Comparison of ENCODE assay signal across 8 cellular contexts in genomic region chr5:36507332-36507952, GRCh38.
DNase-seq lines count a peak whose midpoint lies in the region; ATAC-seq and TF ChIP-seq lines count a peak whose summit lies in the region.

No MANE protein-coding gene starts in this region.

- H3K79me2 ChIP-seq in PC-3 (ENCODE audit: low read length) (no peaks in the 10 kb centered on the region), fibroblast of lung (ENCODE audit: control insufficient read depth, insufficient read depth, low read length) (no peaks in the 10 kb centered on the region), neural cell (replicated peaks; ENCODE audit: insufficient read depth, low read length) (no peaks in the 10 kb centered on the region)

- no peak overlapping the region for H3K4me2 ChIP-seq in PC-3 (ENCODE audit: low read length)
- H3K4me2 ChIP-seq in fibroblast of lung (ENCODE audit: extremely low read depth, insufficient read depth, low read length) = no peak overlapping the region
- H3K4me2 ChIP-seq in neural cell (ENCODE audit: low read length) = no peak overlapping the region

- H3F3A ChIP-seq in PC-3 (ENCODE audit: low read length, unreplicated experiment) (peaks cover 3% of the 10 kb centered on the region), neural cell (ENCODE audit: insufficient read depth, low read length, poor library complexity, severe bottlenecking) (no peaks in the 10 kb centered on the region)

- peak; percentile 56 for TF ChIP-seq RAD21 in neural cell (conservative IDR thresholded peaks at IDR 0.05)

- H4K20me1 ChIP-seq in PC-3 (ENCODE audit: low read length) (no peaks in the 10 kb centered on the region), fibroblast of lung (ENCODE audit: control insufficient read depth, extremely low read depth, insufficient read depth, low read length) (no peaks in the 10 kb centered on the region), neural cell (ENCODE audit: insufficient read depth) (no peaks in the 10 kb centered on the region)

- TF ChIP-seq EP300 in neural cell (conservative IDR thresholded peaks at IDR 0.05; ENCODE audit: poor library complexity, severe bottlenecking) = no peak

- POLR2A ChIA-PET in PC-3 (lab: Charles Lee; ENCODE audit: unreplicated experiment) = no interaction called here

- peak; percentile 67 for DNase-seq in activated gamma-delta T cell treated with Interleukin-2 at 50 U/mL for 16 hours
- no peak for DNase-seq in activated gamma-delta T cell (lab: John Stamatoyannopoulos, UW)
- DNase-seq in Jurkat, Clone E6-1 (ENCODE audit: low read depth, low spot score) = peak; percentile 49
- DNase-seq in PC-3 = peak; percentile 86
- peak; percentile 58 for DNase-seq in activated T-cell treated with anti-CD3 and anti-CD28 coated beads for 48 hours (ENCODE audit: low read depth)
- peak; percentile 52 to 75 for DNase-seq in fibroblast of lung (ENCODE audit: low read depth in 2 of 2)
- DNase-seq in substantia nigra (lab: John Stamatoyannopoulos, UW) = peak in 42 of 49 donors; percentile 6 to 86 (median 52)

- CTCF ChIA-PET in PC-3 (lab: Charles Lee) = interaction anchor here (0.6 kb wide), 1 partner anchor 92 kb away, joined by 23 read pairs; no protein-coding TSS in a partner anchor

- H3K9me3 ChIP-seq in PC-3 (ENCODE audit: low read length) = no peaks in the 10 kb centered on the region
- H3K9me3 ChIP-seq in fibroblast of lung (ENCODE audit: control insufficient read depth, insufficient read depth, low read depth, low read length) = no peaks in the 10 kb centered on the region
- H3K9me3 ChIP-seq in neural cell (ENCODE audit: low read length) = no peaks in the 10 kb centered on the region

- no peaks in the 10 kb centered on the region for H3K27me3 ChIP-seq in PC-3 (ENCODE audit: low read length)
- no peaks in the 10 kb centered on the region for H3K27me3 ChIP-seq in fibroblast of lung (ENCODE audit: control insufficient read depth, insufficient read depth, low read length)
- H3K27me3 ChIP-seq in neural cell (ENCODE audit: insufficient read depth, low read depth, low read length) = no peaks in the 10 kb centered on the region

- H3K27ac ChIP-seq in PC-3 (ENCODE audit: low read length) (no peak overlapping the region), fibroblast of lung (ENCODE audit: insufficient read depth, low read length) (no peak overlapping the region), neural cell (ENCODE audit: low read length) (no peak overlapping the region), substantia nigra (ENCODE audit: low read depth, low read length, poor library complexity, severe bottlenecking) (no peak overlapping the region)

- BruUV-seq in PC-3 (replicated peaks; lab: Mats Ljungman, UMichigan) = no TSS peak

- no peak overlapping the region for H3K4me3 ChIP-seq in Jurkat, Clone E6-1 (ENCODE audit: low read length)
- H3K4me3 ChIP-seq in PC-3 (ENCODE audit: low read length) (no peak overlapping the region), fibroblast of lung (replicated peaks in 1 of 4; ENCODE audit: control extremely low read depth in 1 of 4, insufficient read depth in 1 of 4, low read depth in 3 of 4, low read length in 4 of 4) (no peak overlapping the region), neural cell (ENCODE audit: low read length) (no peak overlapping the region)

- H3K9me2 ChIP-seq in PC-3 (replicated peaks; ENCODE audit: low read length) (no peaks in the 10 kb centered on the region), neural cell (ENCODE audit: insufficient read depth, low read length) (no peaks in the 10 kb centered on the region)

- no peak overlapping the region for H2AFZ ChIP-seq in PC-3 (ENCODE audit: low read length)
- no peak overlapping the region for H2AFZ ChIP-seq in fibroblast of lung (ENCODE audit: low read length)
- H2AFZ ChIP-seq in neural cell (ENCODE audit: low read depth, low read length) = no peak overlapping the region

- peak; percentile 39 for ATAC-seq in PC-3

- intact Hi-C loops in PC-3 (cut with micrococcal nuclease) = loop anchor here (1.0 to 2.0 kb wide), 3 partner anchors 92 to 243 kb away; no protein-coding TSS in a partner anchor

- H3K9ac ChIP-seq in PC-3 (ENCODE audit: low read length) (no peak overlapping the region), fibroblast of lung (ENCODE audit: insufficient read depth, low read length) (no peak overlapping the region), neural cell (ENCODE audit: low read length) (no peak overlapping the region)

- H3K36me3 ChIP-seq in PC-3 (ENCODE audit: low read depth, low read length) (no peaks in the 10 kb centered on the region), fibroblast of lung (ENCODE audit: control insufficient read depth, insufficient read depth, low read length) (no peaks in the 10 kb centered on the region), neural cell (ENCODE audit: insufficient read depth, low read length) (no peaks in the 10 kb centered on the region)

- peaks cover 18% of the 10 kb centered on the region for H3K4me1 ChIP-seq in PC-3 (ENCODE audit: insufficient read depth, low read length)
- H3K4me1 ChIP-seq in fibroblast of lung (ENCODE audit: control insufficient read depth, extremely low read depth, insufficient read depth, low read length) = no peaks in the 10 kb centered on the region

- TF ChIP-seq CTCF in PC-3 (conservative IDR thresholded peaks at IDR 0.05; ENCODE audit: low read depth, low read length) (peak; percentile 93), fibroblast of lung (conservative IDR thresholded peaks at IDR 0.05 in 1 of 2, IDR thresholded peaks at IDR 0.05 in 1 of 2; ENCODE audit: low read depth in 1 of 2, low read length in 2 of 2) (peak; percentile 89 to 90), neural cell (IDR thresholded peaks at IDR 0.05; ENCODE audit: poor library complexity, severe bottlenecking) (peak; percentile 55)

TF ChIP-seq in neural cell, 6 proteins besides CTCF, POLR2A, EP300 and RAD21:
- TF ChIP-seq REST (IDR thresholded peaks at IDR 0.05; ENCODE audit: borderline replicate concordance) (no peak), EZH2 (IDR thresholded peaks at IDR 0.05; ENCODE audit: borderline replicate concordance, insufficient read depth, low read length, poor library complexity, severe bottlenecking) (no peak), TAF1 (IDR thresholded peaks at IDR 0.05; ENCODE audit: low read depth) (no peak), SMC3 (conservative IDR thresholded peaks at IDR 0.05; ENCODE audit: poor library complexity) (peak; percentile 70), MXI1 (conservative IDR thresholded peaks at IDR 0.05; ENCODE audit: poor library complexity, severe bottlenecking) (no peak), POLR2AphosphoS5 (IDR thresholded peaks at IDR 0.05) (no peak)
